ENCODE assay signal across 23 cellular contexts in the genomic region with DNA sequence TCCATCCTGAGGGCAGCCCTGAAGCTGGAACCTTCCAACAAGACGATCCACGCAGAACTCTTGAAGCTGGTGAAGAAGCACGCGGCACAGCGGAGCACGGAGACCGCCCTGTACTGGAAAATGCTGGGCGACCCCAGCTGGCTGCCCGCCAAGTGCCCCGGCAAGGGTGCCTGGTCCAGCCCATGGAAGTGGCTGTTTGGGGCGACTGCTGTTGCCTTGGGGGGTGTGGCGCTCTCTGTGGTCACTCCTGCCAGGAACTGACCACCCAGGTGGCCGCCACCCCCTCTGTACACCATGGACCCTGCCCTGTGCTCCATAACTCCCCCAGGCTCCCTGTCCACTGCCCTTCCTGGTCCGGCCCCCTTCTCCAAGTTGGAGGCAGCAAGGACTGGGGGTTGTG.
"Had no signal": no experiment of that assay in that cellular context is flagged by ENCODE, and none has a peak within 500 bp of the region (broad histone marks: within the 10 kb centered on the region; RNA-seq: fewer than 3 reads in every experiment).

No MANE protein-coding gene starts in this region.

- DNase-seq: activated CD4-positive, alpha-beta T cell treated with anti-CD3 and anti-CD28 coated beads, Interleukin-2, amount 50 U/mL, for 4 hours; activated CD8-positive, alpha-beta memory T cell treated with anti-CD3 and anti-CD28 coated beads, Interleukin-2, amount 50 U/mL, for 48 hours; activated naive CD4-positive, alpha-beta T cell; activated naive CD8-positive, alpha-beta T cell treated with anti-CD3 and anti-CD28 coated beads, Interleukin-2, amount 10 ng/mL, durations not matched to agents 7 days and 5 days; activated T-cell treated with anti-CD3 and anti-CD28 coated beads, Interleukin-2, amount 50 U/mL, for 4 hours; amniotic stem cell; colonic mucosa; right lobe of liver; small intestine; stimulated activated CD4-positive, alpha-beta T cell treated with anti-CD3 and anti-CD28 coated beads, Interleukin-2, amount 100 ng/mL, for 24 hours; stomach; T1000 had no signal

- H3K9me3 ChIP-seq: breast epithelium, colonic mucosa, esophagus muscularis mucosa, ovary, right lobe of liver, stomach, suprapubic skin, tibial nerve, vagina had no signal

- H3K27me3 Mint-ChIP-seq: activated naive CD8-positive, alpha-beta T cell treated with anti-CD3 and anti-CD28 coated beads, Interleukin-2, amount 10 ng/mL, durations not matched to agents 7 days and 5 days; naive thymus-derived CD8-positive, alpha-beta T cell had no signal

- H3K27me3 ChIP-seq: breast epithelium, colonic mucosa, esophagus muscularis mucosa, ovary, right lobe of liver, stomach, suprapubic skin, tibial nerve, vagina had no signal

- H3K27ac ChIP-seq: breast epithelium, colonic mucosa, esophagus muscularis mucosa, ovary, right lobe of liver, stomach, suprapubic skin, tibial nerve, vagina had no signal

- H3K4me3 ChIP-seq: breast epithelium, colonic mucosa, esophagus muscularis mucosa, ovary, right lobe of liver, stomach, suprapubic skin, tibial nerve, vagina had no signal

- H3K27ac Mint-ChIP-seq: activated naive CD8-positive, alpha-beta T cell treated with anti-CD3 and anti-CD28 coated beads, Interleukin-2, amount 10 ng/mL, durations not matched to agents 7 days and 5 days; activated T-helper 2 cell treated with anti-CD3 and anti-CD28 coated beads, Interferon-gamma antibody, Interleukin-2, Interleukin-4, amounts not matched to agents 10 μg/mL and 5 μg/mL and 100 μg/mL, durations not matched to agents 14 hours and 24 hours and 36 hours; stimulated activated effector memory CD8-positive, alpha-beta T cell treated with anti-CD3 and anti-CD28 coated beads, Interleukin-12 subunit alpha, Interleukin-12 subunit beta, amount 100 ng/mL, for 72 hours; WTC11 had no signal

- H3K4me1 Mint-ChIP-seq: activated naive CD8-positive, alpha-beta T cell treated with anti-CD3 and anti-CD28 coated beads, Interleukin-2, amount 10 ng/mL, durations not matched to agents 7 days and 5 days; naive thymus-derived CD8-positive, alpha-beta T cell; stimulated activated effector memory CD8-positive, alpha-beta T cell treated with anti-CD3 and anti-CD28 coated beads, Interleukin-12 subunit alpha, Interleukin-12 subunit beta, amount 100 ng/mL, for 72 hours; WTC11 had no signal

- H3K4me3 Mint-ChIP-seq: activated naive CD8-positive, alpha-beta T cell treated with anti-CD3 and anti-CD28 coated beads, Interleukin-2, amount 10 ng/mL, durations not matched to agents 7 days and 5 days; activated T-cell treated with anti-CD3 and anti-CD28 coated beads, Interleukin-2, amount 50 U/mL, for 4 hours; naive thymus-derived CD8-positive, alpha-beta T cell; stimulated activated effector memory CD8-positive, alpha-beta T cell treated with anti-CD3 and anti-CD28 coated beads, Interleukin-12 subunit alpha, Interleukin-12 subunit beta, amount 100 ng/mL, for 72 hours; WTC11 had no signal

- H3K9me3 Mint-ChIP-seq: activated naive CD8-positive, alpha-beta T cell treated with anti-CD3 and anti-CD28 coated beads, Interleukin-2, amount 10 ng/mL, durations not matched to agents 7 days and 5 days; activated T-cell treated with anti-CD3 and anti-CD28 coated beads, Interleukin-2, amount 50 U/mL, for 4 hours; activated T-helper 2 cell treated with anti-CD3 and anti-CD28 coated beads, Interferon-gamma antibody, Interleukin-2, Interleukin-4, amounts not matched to agents 10 μg/mL and 5 μg/mL and 100 μg/mL, durations not matched to agents 14 hours and 24 hours and 36 hours; naive thymus-derived CD8-positive, alpha-beta T cell; stimulated activated effector memory CD8-positive, alpha-beta T cell treated with anti-CD3 and anti-CD28 coated beads, Interleukin-12 subunit alpha, Interleukin-12 subunit beta, amount 100 ng/mL, for 72 hours; WTC11 had no signal

- H3K4me1 ChIP-seq: breast epithelium, colonic mucosa, esophagus muscularis mucosa, right lobe of liver, stomach, suprapubic skin, tibial nerve, vagina had no signal

- H3K36me3 ChIP-seq: colonic mucosa, ovary had no signal

- ATAC-seq: activated T-cell treated with anti-CD3 and anti-CD28 coated beads, Interleukin-2, amount 50 U/mL, for 4 hours; left lobe of liver; naive thymus-derived CD8-positive, alpha-beta T cell; stimulated activated effector memory CD8-positive, alpha-beta T cell treated with anti-CD3 and anti-CD28 coated beads, Interleukin-12 subunit alpha, Interleukin-12 subunit beta, amount 100 ng/mL, for 72 hours; WTC11 had no signal
